ENCODE assay signal across 9 cellular contexts in the genomic region with DNA sequence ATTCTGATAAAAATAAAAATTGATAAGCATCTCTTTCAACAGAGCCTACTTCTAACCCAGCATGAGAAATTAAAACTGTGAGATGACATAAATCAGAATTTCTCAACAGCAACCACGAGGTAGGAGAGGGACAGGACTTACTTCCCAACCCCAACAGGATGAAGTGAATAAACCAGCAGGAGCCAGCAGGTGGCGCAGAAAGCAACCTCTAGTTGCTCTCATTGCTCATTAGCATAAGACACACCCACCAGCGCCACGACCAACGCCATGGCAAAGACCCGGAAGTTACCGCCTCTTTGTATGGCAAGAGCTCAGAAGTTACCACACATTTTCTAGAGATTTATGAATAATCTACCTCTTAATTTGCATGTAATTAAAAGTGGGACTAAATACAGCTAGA.
A peak's percentile ranks its signal among the peaks of the same experiment; 100 is the strongest.
DNase-seq lines count a peak whose midpoint lies in the region; ATAC-seq and TF ChIP-seq lines count a peak whose summit lies in the region.
"Had no signal": no experiment of that assay in that cellular context is flagged by ENCODE, and none has a peak within 500 bp of the region (broad histone marks: within the 10 kb centered on the region; RNA-seq: fewer than 3 reads in every experiment).

No MANE protein-coding gene starts in this region.

- H3K9me3 ChIP-seq in adrenal gland (replicated peaks in 1 of 3) (no peaks in the 10 kb centered on the region), stomach (no peaks in the 10 kb centered on the region)

- H3K4me1 Mint-ChIP-seq in immature natural killer cell = no peaks in the 10 kb centered on the region
- H3K4me1 Mint-ChIP-seq: central memory CD8-positive, alpha-beta T cell had no signal

- H3K36me3 ChIP-seq in adrenal gland (replicated peaks in 1 of 2) = no peaks in the 10 kb centered on the region
- no peaks in the 10 kb centered on the region for H3K36me3 ChIP-seq in stomach

- ATAC-seq in HG03064 (IDR thresholded peaks at IDR 0.05; ENCODE audit: low read depth, unreplicated experiment) = peak; percentile 75

- intact Hi-C loops in adrenal gland (cut with DNase I) = loop anchor here in 1 of 2 donors (10.0 kb wide), 1 partner anchor 649 kb away; no protein-coding TSS in a partner anchor
- intact Hi-C loops in stomach (cut with DNase I; ENCODE audit: low total_unique reads) = no loop called here

- H3K27me3 ChIP-seq in adrenal gland (no peaks in the 10 kb centered on the region), stomach (no peaks in the 10 kb centered on the region)

- no peak for TF ChIP-seq EP300 in stomach (IDR thresholded peaks at IDR 0.05)

- H3K9me3 Mint-ChIP-seq in immature natural killer cell = peaks cover 3 to 41% (median 14%) of the 10 kb centered on the region in 6 donors

- H3K27me3 Mint-ChIP-seq in immature natural killer cell (ENCODE audit: low read depth in 3 of 3) = no peaks in the 10 kb centered on the region
- H3K27me3 Mint-ChIP-seq: central memory CD8-positive, alpha-beta T cell had no signal

- H3K36me3 Mint-ChIP-seq in immature natural killer cell = no peaks in the 10 kb centered on the region

- H3K27ac ChIP-seq in adrenal gland (no peak overlapping the region), stomach (no peak overlapping the region)

- H3K4me3 ChIP-seq in adrenal gland (peak overlapping the region in 1 of 4 donors; percentile 32), stomach (no peak overlapping the region)

- H3K4me3 Mint-ChIP-seq in immature natural killer cell = no peak overlapping the region
- H3K4me3 Mint-ChIP-seq: central memory CD8-positive, alpha-beta T cell had no signal

- no peaks in the 10 kb centered on the region for H3K4me1 ChIP-seq in adrenal gland (replicated peaks in 1 of 2)
- no peaks in the 10 kb centered on the region for H3K4me1 ChIP-seq in stomach

- WGBS in adrenal gland, 4 donors = 35 to 49% (median 41%) methylated on average over 7 of the region's 7 CpGs
- WGBS in stomach, 5 donors = 35 to 44% (median 41%) methylated on average over 7 of the region's 7 CpGs

- no peak for TF ChIP-seq POLR2A in adrenal gland (IDR thresholded peaks at IDR 0.05)
- TF ChIP-seq POLR2A in stomach (IDR thresholded peaks at IDR 0.05) = no peak

- no peak overlapping the region for H3K27ac Mint-ChIP-seq in immature natural killer cell

- peak; percentile 38 to 70 (median 62) for TF ChIP-seq CTCF in adrenal gland (IDR thresholded peaks at IDR 0.05)
- TF ChIP-seq CTCF in stomach (IDR thresholded peaks at IDR 0.05) = peak in 3 of 7 experiments; percentile 19 to 44 (median 20)

- DNase-seq in activated CD8-positive, alpha-beta memory T cell treated with anti-CD3 and anti-CD28 coated beads, Interleukin-2, amount 50 U/mL, for 48 hours = peak; percentile 54
- no peak for DNase-seq in activated CD8-positive, alpha-beta memory T cell treated with anti-CD3 and anti-CD28 coated beads for 24 hours
- DNase-seq in NCI-H446 treated with DMSO at 0.1 percent for 48 hours (lab: John Stamatoyannopoulos, UW) (peak; percentile 42), adrenal gland (peak; percentile 76 to 92 (median 89)), iris pigment epithelial cell (ENCODE audit: low read depth) (peak; percentile 4), stomach (peak; percentile 72), immature natural killer cell (no peak)

Comparison
In these comparisons a context has a peak if more than half of its experiments do, and no peak if none do; other contexts are left out.
1. DNase-seq: peak in activated CD8-positive, alpha-beta memory T cell treated with anti-CD3 and anti-CD28 coated beads, Interleukin-2, amount 50 U/mL, for 48 hours (single experiment), NCI-H446 treated with DMSO at 0.1 percent for 48 hours (single experiment), adrenal gland (7 of 7), iris pigment epithelial cell (single experiment) and stomach (single experiment); none in activated CD8-positive, alpha-beta memory T cell treated with anti-CD3 and anti-CD28 coated beads for 24 hours (single experiment) and immature natural killer cell (0 of 3).